In the genomic region with DNA sequence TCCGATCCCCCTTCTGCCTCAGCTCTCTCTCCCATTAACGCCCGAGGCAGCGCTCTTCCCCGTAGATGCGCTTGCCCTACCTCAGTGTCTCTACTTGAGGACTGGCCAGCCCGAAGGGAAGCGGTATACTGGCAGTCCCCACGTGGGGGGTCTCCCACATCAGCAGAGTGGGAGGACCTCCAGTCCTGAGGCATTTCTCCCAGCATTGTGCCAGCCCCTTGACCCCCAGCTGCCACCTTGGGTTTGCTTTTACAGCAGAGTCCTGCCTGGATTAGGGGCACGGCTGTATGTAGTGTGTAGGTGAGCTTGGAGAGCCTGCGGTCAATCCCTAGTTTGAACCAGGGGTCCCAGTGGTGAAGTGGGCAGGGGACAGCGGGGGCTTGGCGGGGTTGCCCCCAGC, we compare ENCODE assay signal across 1 cellular context.
TF ChIP-seq lines count a peak whose summit lies in the region.

No MANE protein-coding gene starts in this region.

TF ChIP-seq in HEK293, 187 proteins besides CTCF, POLR2A, EP300 and RAD21 (continued from another document and continues in another):
- TF ChIP-seq, protein P1, sequence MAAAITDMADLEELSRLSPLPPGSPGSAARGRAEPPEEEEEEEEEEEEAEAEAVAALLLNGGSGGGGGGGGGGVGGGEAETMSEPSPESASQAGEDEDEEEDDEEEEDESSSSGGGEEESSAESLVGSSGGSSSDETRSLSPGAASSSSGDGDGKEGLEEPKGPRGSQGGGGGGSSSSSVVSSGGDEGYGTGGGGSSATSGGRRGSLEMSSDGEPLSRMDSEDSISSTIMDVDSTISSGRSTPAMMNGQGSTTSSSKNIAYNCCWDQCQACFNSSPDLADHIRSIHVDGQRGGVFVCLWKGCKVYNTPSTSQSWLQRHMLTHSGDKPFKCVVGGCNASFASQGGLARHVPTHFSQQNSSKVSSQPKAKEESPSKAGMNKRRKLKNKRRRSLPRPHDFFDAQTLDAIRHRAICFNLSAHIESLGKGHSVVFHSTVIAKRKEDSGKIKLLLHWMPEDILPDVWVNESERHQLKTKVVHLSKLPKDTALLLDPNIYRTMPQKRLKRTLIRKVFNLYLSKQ (tag by site-specific recombination; IDR thresholded peaks at IDR 0.05; ENCODE audit: borderline replicate concordance): no peak
- TF ChIP-seq HOXC10 (CRISPR knock-in tag; IDR thresholded peaks at IDR 0.05) (no peak), ZNF768 (tag by site-specific recombination; IDR thresholded peaks at IDR 0.05) (no peak), ZFP69B (tag by site-specific recombination; IDR thresholded peaks at IDR 0.05) (no peak), ZNF112 (tag by site-specific recombination; IDR thresholded peaks at IDR 0.05) (no peak), ZNF114 (tag by site-specific recombination; IDR thresholded peaks at IDR 0.05) (no peak), ZNF514 (tag by site-specific recombination; IDR thresholded peaks at IDR 0.05) (no peak), ZXDB (tag by site-specific recombination; IDR thresholded peaks at IDR 0.05) (no peak), ZBTB48 (tag by site-specific recombination; IDR thresholded peaks at IDR 0.05) (no peak), ZBTB20 (tag by site-specific recombination; IDR thresholded peaks at IDR 0.05) (peak; percentile 21; the same call in 1 of the 2 replicates), OVOL3 (tag by site-specific recombination; IDR thresholded peaks at IDR 0.05) (no peak), ZFHX2 (tag by site-specific recombination; conservative IDR thresholded peaks at IDR 0.05) (peak; percentile 19; the same call in 1 of the 2 replicates), ZNF785 (tag by site-specific recombination; IDR thresholded peaks at IDR 0.05) (no peak), ZNF792 (tag by site-specific recombination; IDR thresholded peaks at IDR 0.05) (no peak), ZNF561 (tag by site-specific recombination; IDR thresholded peaks at IDR 0.05; ENCODE audit: borderline replicate concordance) (no peak), ZBTB8A (tag by site-specific recombination; IDR thresholded peaks at IDR 0.05) (no peak), ZNF121 (tag by site-specific recombination; IDR thresholded peaks at IDR 0.05) (no peak), ZNF501 (tag by site-specific recombination; IDR thresholded peaks at IDR 0.05) (no peak), GFI1B (tag by site-specific recombination; IDR thresholded peaks at IDR 0.05) (no peak), GLIS2 (tag by site-specific recombination; IDR thresholded peaks at IDR 0.05) (peak; percentile 65), ZBTB1 (tag by site-specific recombination; IDR thresholded peaks at IDR 0.05) (no peak), ZFP37 (tag by site-specific recombination; IDR thresholded peaks at IDR 0.05) (no peak), ZNF354C (tag by site-specific recombination; IDR thresholded peaks at IDR 0.05; ENCODE audit: borderline replicate concordance, low read depth) (no peak), ZNF23 (tag by site-specific recombination; IDR thresholded peaks at IDR 0.05; ENCODE audit: borderline replicate concordance) (no peak), ZNF664 (tag by site-specific recombination; IDR thresholded peaks at IDR 0.05) (no peak), ZNF610 (tag by site-specific recombination; IDR thresholded peaks at IDR 0.05; ENCODE audit: borderline replicate concordance) (no peak)
- TF ChIP-seq, protein P2, sequence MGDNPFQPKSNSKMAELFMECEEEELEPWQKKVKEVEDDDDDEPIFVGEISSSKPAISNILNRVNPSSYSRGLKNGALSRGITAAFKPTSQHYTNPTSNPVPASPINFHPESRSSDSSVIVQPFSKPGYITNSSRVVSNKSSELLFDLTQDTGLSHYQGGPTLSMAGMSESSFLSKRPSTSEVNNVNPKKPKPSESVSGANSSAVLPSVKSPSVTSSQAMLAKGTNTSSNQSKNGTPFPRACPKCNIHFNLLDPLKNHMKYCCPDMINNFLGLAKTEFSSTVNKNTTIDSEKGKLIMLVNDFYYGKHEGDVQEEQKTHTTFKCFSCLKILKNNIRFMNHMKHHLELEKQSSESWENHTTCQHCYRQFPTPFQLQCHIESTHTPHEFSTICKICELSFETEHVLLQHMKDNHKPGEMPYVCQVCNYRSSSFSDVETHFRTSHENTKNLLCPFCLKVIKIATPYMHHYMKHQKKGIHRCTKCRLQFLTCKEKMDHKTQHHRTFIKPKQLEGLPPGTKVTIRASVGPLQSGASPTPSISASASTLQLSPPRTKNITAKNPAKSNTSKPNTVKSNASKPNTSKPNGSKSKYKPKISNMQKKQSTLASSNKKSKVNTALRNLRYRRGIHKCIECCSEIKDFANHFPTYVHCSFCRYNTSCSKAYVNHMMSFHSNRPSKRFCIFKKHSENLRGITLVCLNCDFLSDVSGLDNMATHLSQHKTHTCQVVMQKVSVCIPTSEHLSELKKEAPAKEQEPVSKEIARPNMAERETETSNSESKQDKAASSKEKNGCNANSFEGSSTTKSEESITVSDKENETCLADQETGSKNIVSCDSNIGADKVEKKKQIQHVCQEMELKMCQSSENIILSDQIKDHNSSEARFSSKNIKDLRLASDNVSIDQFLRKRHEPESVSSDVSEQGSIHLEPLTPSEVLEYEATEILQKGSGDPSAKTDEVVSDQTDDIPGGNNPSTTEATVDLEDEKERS (tag by site-specific recombination; IDR thresholded peaks at IDR 0.05): no peak
- TF ChIP-seq, protein P3, sequence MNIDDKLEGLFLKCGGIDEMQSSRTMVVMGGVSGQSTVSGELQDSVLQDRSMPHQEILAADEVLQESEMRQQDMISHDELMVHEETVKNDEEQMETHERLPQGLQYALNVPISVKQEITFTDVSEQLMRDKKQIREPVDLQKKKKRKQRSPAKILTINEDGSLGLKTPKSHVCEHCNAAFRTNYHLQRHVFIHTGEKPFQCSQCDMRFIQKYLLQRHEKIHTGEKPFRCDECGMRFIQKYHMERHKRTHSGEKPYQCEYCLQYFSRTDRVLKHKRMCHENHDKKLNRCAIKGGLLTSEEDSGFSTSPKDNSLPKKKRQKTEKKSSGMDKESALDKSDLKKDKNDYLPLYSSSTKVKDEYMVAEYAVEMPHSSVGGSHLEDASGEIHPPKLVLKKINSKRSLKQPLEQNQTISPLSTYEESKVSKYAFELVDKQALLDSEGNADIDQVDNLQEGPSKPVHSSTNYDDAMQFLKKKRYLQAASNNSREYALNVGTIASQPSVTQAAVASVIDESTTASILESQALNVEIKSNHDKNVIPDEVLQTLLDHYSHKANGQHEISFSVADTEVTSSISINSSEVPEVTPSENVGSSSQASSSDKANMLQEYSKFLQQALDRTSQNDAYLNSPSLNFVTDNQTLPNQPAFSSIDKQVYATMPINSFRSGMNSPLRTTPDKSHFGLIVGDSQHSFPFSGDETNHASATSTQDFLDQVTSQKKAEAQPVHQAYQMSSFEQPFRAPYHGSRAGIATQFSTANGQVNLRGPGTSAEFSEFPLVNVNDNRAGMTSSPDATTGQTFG (tag by site-specific recombination; IDR thresholded peaks at IDR 0.05; ENCODE audit: borderline replicate concordance): no peak
- TF ChIP-seq, protein P4, sequence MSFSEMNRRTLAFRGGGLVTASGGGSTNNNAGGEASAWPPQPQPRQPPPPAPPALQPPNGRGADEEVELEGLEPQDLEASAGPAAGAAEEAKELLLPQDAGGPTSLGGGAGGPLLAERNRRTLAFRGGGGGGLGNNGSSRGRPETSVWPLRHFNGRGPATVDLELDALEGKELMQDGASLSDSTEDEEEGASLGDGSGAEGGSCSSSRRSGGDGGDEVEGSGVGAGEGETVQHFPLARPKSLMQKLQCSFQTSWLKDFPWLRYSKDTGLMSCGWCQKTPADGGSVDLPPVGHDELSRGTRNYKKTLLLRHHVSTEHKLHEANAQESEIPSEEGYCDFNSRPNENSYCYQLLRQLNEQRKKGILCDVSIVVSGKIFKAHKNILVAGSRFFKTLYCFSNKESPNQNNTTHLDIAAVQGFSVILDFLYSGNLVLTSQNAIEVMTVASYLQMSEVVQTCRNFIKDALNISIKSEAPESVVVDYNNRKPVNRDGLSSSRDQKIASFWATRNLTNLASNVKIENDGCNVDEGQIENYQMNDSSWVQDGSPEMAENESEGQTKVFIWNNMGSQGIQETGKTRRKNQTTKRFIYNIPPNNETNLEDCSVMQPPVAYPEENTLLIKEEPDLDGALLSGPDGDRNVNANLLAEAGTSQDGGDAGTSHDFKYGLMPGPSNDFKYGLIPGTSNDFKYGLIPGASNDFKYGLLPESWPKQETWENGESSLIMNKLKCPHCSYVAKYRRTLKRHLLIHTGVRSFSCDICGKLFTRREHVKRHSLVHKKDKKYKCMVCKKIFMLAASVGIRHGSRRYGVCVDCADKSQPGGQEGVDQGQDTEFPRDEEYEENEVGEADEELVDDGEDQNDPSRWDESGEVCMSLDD (tag by site-specific recombination; IDR thresholded peaks at IDR 0.05): 0 out of 2 replicates have a peak, but pooled peaks have one; percentile 9
- TF ChIP-seq, protein P5, sequence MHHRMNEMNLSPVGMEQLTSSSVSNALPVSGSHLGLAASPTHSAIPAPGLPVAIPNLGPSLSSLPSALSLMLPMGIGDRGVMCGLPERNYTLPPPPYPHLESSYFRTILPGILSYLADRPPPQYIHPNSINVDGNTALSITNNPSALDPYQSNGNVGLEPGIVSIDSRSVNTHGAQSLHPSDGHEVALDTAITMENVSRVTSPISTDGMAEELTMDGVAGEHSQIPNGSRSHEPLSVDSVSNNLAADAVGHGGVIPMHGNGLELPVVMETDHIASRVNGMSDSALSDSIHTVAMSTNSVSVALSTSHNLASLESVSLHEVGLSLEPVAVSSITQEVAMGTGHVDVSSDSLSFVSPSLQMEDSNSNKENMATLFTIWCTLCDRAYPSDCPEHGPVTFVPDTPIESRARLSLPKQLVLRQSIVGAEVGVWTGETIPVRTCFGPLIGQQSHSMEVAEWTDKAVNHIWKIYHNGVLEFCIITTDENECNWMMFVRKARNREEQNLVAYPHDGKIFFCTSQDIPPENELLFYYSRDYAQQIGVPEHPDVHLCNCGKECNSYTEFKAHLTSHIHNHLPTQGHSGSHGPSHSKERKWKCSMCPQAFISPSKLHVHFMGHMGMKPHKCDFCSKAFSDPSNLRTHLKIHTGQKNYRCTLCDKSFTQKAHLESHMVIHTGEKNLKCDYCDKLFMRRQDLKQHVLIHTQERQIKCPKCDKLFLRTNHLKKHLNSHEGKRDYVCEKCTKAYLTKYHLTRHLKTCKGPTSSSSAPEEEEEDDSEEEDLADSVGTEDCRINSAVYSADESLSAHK (tag by site-specific recombination; IDR thresholded peaks at IDR 0.05): no peak
- TF ChIP-seq, protein P6, sequence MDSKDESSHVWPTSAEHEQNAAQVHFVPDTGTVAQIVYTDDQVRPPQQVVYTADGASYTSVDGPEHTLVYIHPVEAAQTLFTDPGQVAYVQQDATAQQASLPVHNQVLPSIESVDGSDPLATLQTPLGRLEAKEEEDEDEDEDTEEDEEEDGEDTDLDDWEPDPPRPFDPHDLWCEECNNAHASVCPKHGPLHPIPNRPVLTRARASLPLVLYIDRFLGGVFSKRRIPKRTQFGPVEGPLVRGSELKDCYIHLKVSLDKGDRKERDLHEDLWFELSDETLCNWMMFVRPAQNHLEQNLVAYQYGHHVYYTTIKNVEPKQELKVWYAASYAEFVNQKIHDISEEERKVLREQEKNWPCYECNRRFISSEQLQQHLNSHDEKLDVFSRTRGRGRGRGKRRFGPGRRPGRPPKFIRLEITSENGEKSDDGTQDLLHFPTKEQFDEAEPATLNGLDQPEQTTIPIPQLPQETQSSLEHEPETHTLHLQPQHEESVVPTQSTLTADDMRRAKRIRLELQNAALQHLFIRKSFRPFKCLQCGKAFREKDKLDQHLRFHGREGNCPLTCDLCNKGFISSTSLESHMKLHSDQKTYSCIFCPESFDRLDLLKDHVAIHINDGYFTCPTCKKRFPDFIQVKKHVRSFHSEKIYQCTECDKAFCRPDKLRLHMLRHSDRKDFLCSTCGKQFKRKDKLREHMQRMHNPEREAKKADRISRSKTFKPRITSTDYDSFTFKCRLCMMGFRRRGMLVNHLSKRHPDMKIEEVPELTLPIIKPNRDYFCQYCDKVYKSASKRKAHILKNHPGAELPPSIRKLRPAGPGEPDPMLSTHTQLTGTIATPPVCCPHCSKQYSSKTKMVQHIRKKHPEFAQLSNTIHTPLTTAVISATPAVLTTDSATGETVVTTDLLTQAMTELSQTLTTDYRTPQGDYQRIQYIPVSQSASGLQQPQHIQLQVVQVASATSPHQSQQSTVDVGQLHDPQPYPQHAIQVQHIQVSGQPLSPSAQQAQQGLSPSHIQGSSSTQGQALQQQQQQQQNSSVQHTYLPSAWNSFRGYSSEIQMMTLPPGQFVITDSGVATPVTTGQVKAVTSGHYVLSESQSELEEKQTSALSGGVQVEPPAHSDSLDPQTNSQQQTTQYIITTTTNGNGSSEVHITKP (tag by site-specific recombination; IDR thresholded peaks at IDR 0.05): no peak
- TF ChIP-seq, protein P7, sequence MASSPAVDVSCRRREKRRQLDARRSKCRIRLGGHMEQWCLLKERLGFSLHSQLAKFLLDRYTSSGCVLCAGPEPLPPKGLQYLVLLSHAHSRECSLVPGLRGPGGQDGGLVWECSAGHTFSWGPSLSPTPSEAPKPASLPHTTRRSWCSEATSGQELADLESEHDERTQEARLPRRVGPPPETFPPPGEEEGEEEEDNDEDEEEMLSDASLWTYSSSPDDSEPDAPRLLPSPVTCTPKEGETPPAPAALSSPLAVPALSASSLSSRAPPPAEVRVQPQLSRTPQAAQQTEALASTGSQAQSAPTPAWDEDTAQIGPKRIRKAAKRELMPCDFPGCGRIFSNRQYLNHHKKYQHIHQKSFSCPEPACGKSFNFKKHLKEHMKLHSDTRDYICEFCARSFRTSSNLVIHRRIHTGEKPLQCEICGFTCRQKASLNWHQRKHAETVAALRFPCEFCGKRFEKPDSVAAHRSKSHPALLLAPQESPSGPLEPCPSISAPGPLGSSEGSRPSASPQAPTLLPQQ (tag by site-specific recombination; IDR thresholded peaks at IDR 0.05): no peak
- TF ChIP-seq, protein P8, sequence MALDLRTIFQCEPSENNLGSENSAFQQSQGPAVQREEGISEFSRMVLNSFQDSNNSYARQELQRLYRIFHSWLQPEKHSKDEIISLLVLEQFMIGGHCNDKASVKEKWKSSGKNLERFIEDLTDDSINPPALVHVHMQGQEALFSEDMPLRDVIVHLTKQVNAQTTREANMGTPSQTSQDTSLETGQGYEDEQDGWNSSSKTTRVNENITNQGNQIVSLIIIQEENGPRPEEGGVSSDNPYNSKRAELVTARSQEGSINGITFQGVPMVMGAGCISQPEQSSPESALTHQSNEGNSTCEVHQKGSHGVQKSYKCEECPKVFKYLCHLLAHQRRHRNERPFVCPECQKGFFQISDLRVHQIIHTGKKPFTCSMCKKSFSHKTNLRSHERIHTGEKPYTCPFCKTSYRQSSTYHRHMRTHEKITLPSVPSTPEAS (tag by site-specific recombination; IDR thresholded peaks at IDR 0.05): no peak
- TF ChIP-seq, protein P9, sequence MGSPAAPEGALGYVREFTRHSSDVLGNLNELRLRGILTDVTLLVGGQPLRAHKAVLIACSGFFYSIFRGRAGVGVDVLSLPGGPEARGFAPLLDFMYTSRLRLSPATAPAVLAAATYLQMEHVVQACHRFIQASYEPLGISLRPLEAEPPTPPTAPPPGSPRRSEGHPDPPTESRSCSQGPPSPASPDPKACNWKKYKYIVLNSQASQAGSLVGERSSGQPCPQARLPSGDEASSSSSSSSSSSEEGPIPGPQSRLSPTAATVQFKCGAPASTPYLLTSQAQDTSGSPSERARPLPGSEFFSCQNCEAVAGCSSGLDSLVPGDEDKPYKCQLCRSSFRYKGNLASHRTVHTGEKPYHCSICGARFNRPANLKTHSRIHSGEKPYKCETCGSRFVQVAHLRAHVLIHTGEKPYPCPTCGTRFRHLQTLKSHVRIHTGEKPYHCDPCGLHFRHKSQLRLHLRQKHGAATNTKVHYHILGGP (tag by site-specific recombination; IDR thresholded peaks at IDR 0.05): no peak
